ENCODE assay signal across 25 cellular contexts in the genomic region with DNA sequence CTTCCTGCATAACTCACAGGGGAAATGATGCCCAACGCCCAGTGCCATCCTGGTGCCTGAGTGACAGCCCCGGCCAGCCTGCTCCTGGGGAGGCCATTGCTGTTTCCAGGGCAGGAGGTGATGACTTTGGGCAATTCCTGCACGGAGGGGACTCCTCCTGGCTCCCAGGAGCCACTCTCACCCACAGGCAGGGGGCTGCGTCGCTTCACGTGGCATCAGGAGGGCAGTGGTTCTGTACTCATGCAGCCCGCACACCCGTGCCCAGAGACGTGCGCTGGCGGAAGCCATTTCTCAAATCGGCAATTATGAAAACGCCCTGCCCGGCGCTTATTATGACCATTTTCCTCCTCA.
"Had no signal": no experiment of that assay in that cellular context is flagged by ENCODE, and none has a peak within 500 bp of the region (broad histone marks: within the 10 kb centered on the region; RNA-seq: fewer than 3 reads in every experiment).

No MANE protein-coding gene starts in this region.

- H3K9me3 Mint-ChIP-seq: nephron; stimulated activated naive CD8-positive, alpha-beta T cell treated with anti-CD3 and anti-CD28 coated beads, Interleukin-15, amount 100 ng/mL, for 72 hours had no signal

- H3K36me3 Mint-ChIP-seq: naive thymus-derived CD4-positive, alpha-beta T cell had no signal

- DNase-seq: dermis blood vessel endothelial cell; effector memory CD4-positive, alpha-beta T cell; heart right ventricle; hippocampal formation; left cardiac atrium; mammary epithelial cell; naive thymus-derived CD4-positive, alpha-beta T cell; occipital lobe; stimulated activated CD4-positive, alpha-beta T cell treated with anti-CD3 and anti-CD28 coated beads, Interleukin-12 subunit alpha, Interleukin-12 subunit beta, amount 100 ng/mL, for 4 hours; stimulated activated CD4-positive, alpha-beta T cell treated with anti-CD3 and anti-CD28 coated beads, Interleukin-1b, Interleukin-23, amount 100 ng/mL, for 48 hours; stimulated activated CD4-positive, alpha-beta T cell treated with anti-CD3 and anti-CD28 coated beads, Interleukin-4, amount 100 ng/mL, for 1 hour; stimulated activated CD8-positive, alpha-beta memory T cell treated with anti-CD3 and anti-CD28 coated beads, Interleukin-4, amount 100 ng/mL, for 48 hours; stimulated activated naive CD4-positive, alpha-beta T cell; stimulated activated naive CD8-positive, alpha-beta T cell treated with anti-CD3 and anti-CD28 coated beads, Interleukin-15, amount 100 ng/mL, for 72 hours; thyroid gland; trophoblast cell had no signal

- H3K4me2 ChIP-seq: smooth muscle cell had no signal

- H3K27ac Mint-ChIP-seq: naive thymus-derived CD4-positive, alpha-beta T cell; nephron; stimulated activated naive CD8-positive, alpha-beta T cell treated with anti-CD3 and anti-CD28 coated beads, Interleukin-15, amount 100 ng/mL, for 72 hours had no signal

- H3K4me1 ChIP-seq: esophagus muscularis mucosa, foreskin keratinocyte, gastroesophageal sphincter, heart right ventricle, left lung, pancreas, thyroid gland had no signal

- H3K27me3 ChIP-seq: foreskin keratinocyte, pancreas, thyroid gland had no signal

- H3K36me3 ChIP-seq: esophagus muscularis mucosa, gastroesophageal sphincter, heart right ventricle, left lung, pancreas, thyroid gland had no signal

- H3K4me3 Mint-ChIP-seq: naive thymus-derived CD4-positive, alpha-beta T cell; nephron; stimulated activated naive CD8-positive, alpha-beta T cell treated with anti-CD3 and anti-CD28 coated beads, Interleukin-15, amount 100 ng/mL, for 72 hours had no signal

- H3K9me3 ChIP-seq: esophagus muscularis mucosa, gastroesophageal sphincter, heart right ventricle, left lung, pancreas, thyroid gland had no signal

- H3K4me3 ChIP-seq: coronary artery, esophagus muscularis mucosa, gastroesophageal sphincter, heart right ventricle, left lung, pancreas, smooth muscle cell, thyroid gland had no signal

- H3K27ac ChIP-seq: coronary artery, esophagus muscularis mucosa, foreskin keratinocyte, gastroesophageal sphincter, heart right ventricle, left lung, pancreas, thyroid gland had no signal

- H3K4me1 Mint-ChIP-seq: naive thymus-derived CD4-positive, alpha-beta T cell; nephron; stimulated activated naive CD8-positive, alpha-beta T cell treated with anti-CD3 and anti-CD28 coated beads, Interleukin-15, amount 100 ng/mL, for 72 hours had no signal

- ATAC-seq: foreskin keratinocyte; gastroesophageal sphincter; left cardiac atrium; left lung; naive thymus-derived CD4-positive, alpha-beta T cell; pancreas; sciatic nerve; stimulated activated naive CD8-positive, alpha-beta T cell treated with anti-CD3 and anti-CD28 coated beads, Interleukin-15, amount 100 ng/mL, for 72 hours had no signal
